28 cellular contexts compared by ENCODE assay signal in the genomic region with DNA sequence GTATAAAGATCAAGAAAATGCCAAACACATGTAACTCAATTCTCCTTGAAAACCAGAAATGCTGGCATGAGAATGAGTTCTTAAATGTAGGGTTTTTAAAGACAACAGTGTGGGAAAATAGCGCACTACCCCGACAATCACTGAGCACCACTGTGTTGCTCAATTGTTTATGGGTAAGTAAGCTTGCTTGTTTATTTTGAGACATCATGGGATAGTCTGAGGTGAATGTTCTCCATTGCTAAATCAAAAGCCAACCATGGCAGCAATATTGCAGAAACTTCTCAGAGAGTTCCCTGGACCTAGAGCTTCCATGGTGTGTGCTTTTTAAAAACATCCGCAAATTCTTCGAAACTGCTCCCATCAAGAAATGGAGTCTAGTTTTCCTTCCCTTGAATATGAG.
"Had no signal": no experiment of that assay in that cellular context is flagged by ENCODE, and none has a peak within 500 bp of the region (broad histone marks: within the 10 kb centered on the region; RNA-seq: fewer than 3 reads in every experiment).

No MANE protein-coding gene starts in this region.

- H3K27ac ChIP-seq: stomach, suprapubic skin, testis, thoracic aorta, thyroid gland, tibial artery, tibial nerve, transverse colon, upper lobe of left lung, upper lobe of right lung, uterus, vagina had no signal

- H3K27me3 Mint-ChIP-seq: stimulated activated memory B cell treated with anti-CD40 and anti-IgM and Interleukin-4, amounts not matched to agents 10 μg/mL and 1 μg/mL and 100 μg/mL, for 72 hours; stimulated activated naive CD8-positive, alpha-beta T cell treated with anti-CD3 and anti-CD28 coated beads, Interleukin-15, amount 100 ng/mL, for 72 hours; stimulated activated naive CD8-positive, alpha-beta T cell treated with anti-CD3 and anti-CD28 coated beads, Interleukin-15, Interleukin-2, amounts not matched to agents 100 ng/mL and 50 ng/mL, for 24 hours had no signal

- H3K36me3 ChIP-seq: stomach, suprapubic skin, thoracic aorta, thyroid gland, tibial artery, tibial nerve, transverse colon, upper lobe of left lung, upper lobe of right lung, uterus, vagina had no signal

- H3K36me3 Mint-ChIP-seq: stimulated activated effector memory CD8-positive, alpha-beta T cell treated with anti-CD3 and anti-CD28 coated beads, Interleukin-12 subunit alpha, Interleukin-12 subunit beta, amount 100 ng/mL, for 72 hours; stimulated activated memory B cell treated with anti-CD40 and anti-IgM and Interleukin-4, amounts not matched to agents 10 μg/mL and 1 μg/mL and 100 μg/mL, for 72 hours; stimulated activated naive B cell treated with anti-CD40 and anti-IgM and Interleukin-4, amounts not matched to agents 10 μg/mL and 1 μg/mL and 100 μg/mL, for 72 hours; type B pancreatic cell had no signal

- DNase-seq: stimulated activated CD4-positive, alpha-beta T cell treated with anti-CD3 and anti-CD28 coated beads, Interleukin-2, amount 100 ng/mL, for 48 hours; stimulated activated CD4-positive, alpha-beta T cell treated with anti-CD3 and anti-CD28 coated beads, Interleukin-4, amount 100 ng/mL, for 1 hour; stimulated activated CD4-positive, alpha-beta T cell treated with anti-CD3 and anti-CD28 coated beads, Interleukin-4, amount 100 ng/mL, for 24 hours; stimulated activated CD4-positive, alpha-beta T cell treated with anti-CD3 and anti-CD28 coated beads, Interleukin-4, amount 100 ng/mL, for 4 hours; stimulated activated CD8-positive, alpha-beta memory T cell treated with anti-CD3 and anti-CD28 coated beads, Interleukin-4, amount 100 ng/mL, for 48 hours; stimulated activated naive B cell treated with anti-CD40 and anti-IgM and Interleukin-4, amounts not matched to agents 10 μg/mL and 1 μg/mL and 100 μg/mL, for 72 hours; stimulated activated naive CD4-positive, alpha-beta T cell; stimulated activated naive CD4-positive, alpha-beta T cell treated with Interleukin-2 at 50 U/mL for 16 hours; stimulated activated naive CD8-positive, alpha-beta T cell treated with anti-CD3 and anti-CD28 coated beads, Interleukin-15, amount 100 ng/mL, for 72 hours; stimulated activated naive CD8-positive, alpha-beta T cell treated with anti-CD3 and anti-CD28 coated beads, Interleukin-15, Interleukin-2, amounts not matched to agents 100 U/mL and 50 U/mL, for 24 hours; stomach; substantia nigra; testis; thyroid gland; tibial artery; transverse colon; trophoblast cell; upper lobe of left lung; upper lobe of right lung; uterus had no signal

- H3K4me1 ChIP-seq: suprapubic skin, testis, thyroid gland, upper lobe of left lung, upper lobe of right lung, uterus, vagina had no signal

- ATAC-seq: stimulated activated effector memory CD8-positive, alpha-beta T cell treated with anti-CD3 and anti-CD28 coated beads, Interleukin-12 subunit alpha, Interleukin-12 subunit beta, amount 100 ng/mL, for 72 hours; stimulated activated memory B cell treated with anti-CD40 and anti-IgM and Interleukin-4, amounts not matched to agents 10 μg/mL and 1 μg/mL and 100 μg/mL, for 72 hours; stimulated activated naive B cell treated with anti-CD40 and anti-IgM and Interleukin-4, amounts not matched to agents 10 μg/mL and 1 μg/mL and 100 μg/mL, for 72 hours; stimulated activated naive CD8-positive, alpha-beta T cell treated with anti-CD3 and anti-CD28 coated beads, Interleukin-15, amount 100 ng/mL, for 72 hours; stimulated activated naive CD8-positive, alpha-beta T cell treated with anti-CD3 and anti-CD28 coated beads, Interleukin-15, Interleukin-2, amounts not matched to agents 100 U/mL and 50 U/mL, for 24 hours; upper lobe of right lung had no signal

- H3K4me3 Mint-ChIP-seq: stimulated activated effector memory CD8-positive, alpha-beta T cell treated with anti-CD3 and anti-CD28 coated beads, Interleukin-12 subunit alpha, Interleukin-12 subunit beta, amount 100 ng/mL, for 72 hours; stimulated activated memory B cell treated with anti-CD40 and anti-IgM and Interleukin-4, amounts not matched to agents 10 μg/mL and 1 μg/mL and 100 μg/mL, for 72 hours; stimulated activated naive B cell treated with anti-CD40 and anti-IgM and Interleukin-4, amounts not matched to agents 10 μg/mL and 1 μg/mL and 100 μg/mL, for 72 hours; stimulated activated naive CD8-positive, alpha-beta T cell treated with anti-CD3 and anti-CD28 coated beads, Interleukin-15, amount 100 ng/mL, for 72 hours; stimulated activated naive CD8-positive, alpha-beta T cell treated with anti-CD3 and anti-CD28 coated beads, Interleukin-15, Interleukin-2, amounts not matched to agents 100 ng/mL and 50 ng/mL, for 24 hours; type B pancreatic cell had no signal

- H3K9me3 Mint-ChIP-seq: stimulated activated effector memory CD8-positive, alpha-beta T cell treated with anti-CD3 and anti-CD28 coated beads, Interleukin-12 subunit alpha, Interleukin-12 subunit beta, amount 100 ng/mL, for 72 hours; stimulated activated memory B cell treated with anti-CD40 and anti-IgM and Interleukin-4, amounts not matched to agents 10 μg/mL and 1 μg/mL and 100 μg/mL, for 72 hours; stimulated activated naive CD8-positive, alpha-beta T cell treated with anti-CD3 and anti-CD28 coated beads, Interleukin-15, Interleukin-2, amounts not matched to agents 100 ng/mL and 50 ng/mL, for 24 hours had no signal

- H3K9me3 ChIP-seq: suprapubic skin, testis, thoracic aorta, thyroid gland, tibial artery, tibial nerve, transverse colon, upper lobe of left lung, upper lobe of right lung, uterus, vagina had no signal

- H3K27me3 ChIP-seq: stomach, suprapubic skin, testis, thyroid gland, tibial artery, tibial nerve, transverse colon, upper lobe of left lung, upper lobe of right lung, uterus, vagina had no signal

- H3K27ac Mint-ChIP-seq: stimulated activated effector memory CD8-positive, alpha-beta T cell treated with anti-CD3 and anti-CD28 coated beads, Interleukin-12 subunit alpha, Interleukin-12 subunit beta, amount 100 ng/mL, for 72 hours; stimulated activated memory B cell treated with anti-CD40 and anti-IgM and Interleukin-4, amounts not matched to agents 10 μg/mL and 1 μg/mL and 100 μg/mL, for 72 hours; stimulated activated naive B cell treated with anti-CD40 and anti-IgM and Interleukin-4, amounts not matched to agents 10 μg/mL and 1 μg/mL and 100 μg/mL, for 72 hours; stimulated activated naive CD8-positive, alpha-beta T cell treated with anti-CD3 and anti-CD28 coated beads, Interleukin-15, amount 100 ng/mL, for 72 hours; stimulated activated naive CD8-positive, alpha-beta T cell treated with anti-CD3 and anti-CD28 coated beads, Interleukin-15, Interleukin-2, amounts not matched to agents 100 ng/mL and 50 ng/mL, for 24 hours; type B pancreatic cell had no signal

- H3K4me3 ChIP-seq: stomach, suprapubic skin, testis, thoracic aorta, thyroid gland, tibial artery, tibial nerve, transverse colon, upper lobe of left lung, upper lobe of right lung, uterus, vagina had no signal
